16 cellular contexts compared by ENCODE assay signal in the genomic region with DNA sequence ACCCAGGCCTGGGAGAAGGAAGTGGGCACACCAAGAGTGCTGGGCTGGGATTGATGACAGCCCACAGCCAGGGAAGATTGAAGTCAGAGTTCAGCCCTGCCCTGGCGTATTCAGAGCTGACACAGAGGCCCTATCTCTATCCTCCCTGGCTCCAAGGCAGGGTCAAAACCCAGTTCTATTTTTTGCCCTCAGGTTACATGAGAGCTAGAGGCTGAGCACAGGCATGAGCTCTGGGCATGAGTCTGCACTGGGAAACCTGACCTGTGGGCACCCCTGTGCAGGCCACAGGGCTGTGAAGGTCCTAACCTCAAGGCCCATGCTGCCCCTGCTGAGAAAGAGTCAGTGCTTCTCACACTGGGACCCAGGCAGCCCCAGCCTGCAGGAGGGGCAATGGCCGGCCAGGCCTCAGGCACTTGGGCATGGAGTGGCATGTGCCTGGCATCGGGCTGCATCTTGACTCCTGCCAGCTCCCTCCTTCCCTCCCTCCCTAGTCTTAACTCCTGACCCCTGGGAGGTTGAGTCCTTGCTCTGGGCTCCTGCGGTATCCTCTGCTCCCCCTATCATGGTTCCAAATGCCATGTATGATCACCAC. TPM values are rescaled to one million over a fixed set of nuclear protein-coding genes. Genes with fewer than 3 reads are reported as not detected.
DNase-seq lines count a peak whose midpoint lies in the region; ATAC-seq and TF ChIP-seq lines count a peak whose summit lies in the region.
"Had no signal": no experiment of that assay in that cellular context is flagged by ENCODE, and none has a peak within 500 bp of the region (broad histone marks: within the 10 kb centered on the region; RNA-seq: fewer than 3 reads in every experiment).

No MANE protein-coding gene starts in this region.

- no peak for TF ChIP-seq POLR2A in testis (IDR thresholded peaks at IDR 0.05)

- H3K36me3 ChIP-seq in H7 (replicated peaks; ENCODE audit: control insufficient read depth, insufficient read depth, low read length) (no peaks in the 10 kb centered on the region), psoas muscle (ENCODE audit: insufficient read depth in 1 of 2, low read depth in 1 of 2) (no peaks in the 10 kb centered on the region), testis (ENCODE audit: low read depth, missing control alignments) (no peaks in the 10 kb centered on the region)
- no peaks in the 10 kb centered on the region for H3K36me3 ChIP-seq in CD8-positive, alpha-beta memory T cell (ENCODE audit: insufficient read depth, low read length)
- H3K36me3 ChIP-seq: Peyer's patch had no signal

- H3K9me3 ChIP-seq in psoas muscle (no peaks in the 10 kb centered on the region), testis (no peaks in the 10 kb centered on the region)
- no peaks in the 10 kb centered on the region for H3K9me3 ChIP-seq in CD8-positive, alpha-beta memory T cell (ENCODE audit: low read length)
- H3K9me3 ChIP-seq: Peyer's patch had no signal

- H3K27ac Mint-ChIP-seq in CD8-positive, alpha-beta memory T cell, result no peak overlapping the region
- H3K27ac Mint-ChIP-seq in stimulated activated naive CD8-positive, alpha-beta T cell treated with anti-CD3 and anti-CD28 coated beads, Interleukin-15, amount 100 ng/mL, for 72 hours, result no peak overlapping the region
- H3K27ac Mint-ChIP-seq in progenitor cell of endocrine pancreas, result no peak overlapping the region

- CTCF ChIA-PET in CD8-positive, alpha-beta memory T cell (lab: Charles Lee), result no interaction called here

- TF ChIP-seq CTCF in psoas muscle (IDR thresholded peaks at IDR 0.05) (no peak), progenitor cell of endocrine pancreas (IDR thresholded peaks at IDR 0.05; ENCODE audit: unreplicated experiment) (no peak), testis (IDR thresholded peaks at IDR 0.05) (no peak)

- H3K27me3 ChIP-seq in H7 (ENCODE audit: control insufficient read depth, insufficient read depth, low read length), result peaks cover 3% of the 10 kb centered on the region; the same call in 1 of the 2 replicates
- no peaks in the 10 kb centered on the region for H3K27me3 ChIP-seq in psoas muscle (ENCODE audit: insufficient read depth in 3 of 3, low read length in 2 of 3)
- H3K27me3 ChIP-seq in CD8-positive, alpha-beta memory T cell (ENCODE audit: insufficient read depth, low read length, poor library complexity, severe bottlenecking), result no peaks in the 10 kb centered on the region
- no peaks in the 10 kb centered on the region for H3K27me3 ChIP-seq in testis
- H3K27me3 ChIP-seq: Peyer's patch had no signal

- H3K27ac ChIP-seq in psoas muscle (peak overlapping the region; percentile 85), testis (no peak overlapping the region)
- no peak overlapping the region for H3K27ac ChIP-seq in CD8-positive, alpha-beta memory T cell (ENCODE audit: low read depth, low read length)
- H3K27ac ChIP-seq: Peyer's patch had no signal

- intact Hi-C loops in left ventricle myocardium superior (cut with micrococcal nuclease), result no loop called here
- intact Hi-C loops in psoas muscle (cut with DNase I), result no loop called here
- intact Hi-C loops in testis (cut with DNase I; ENCODE audit: low total_unique reads), result no loop called here

- no peaks in the 10 kb centered on the region for H3K9me3 Mint-ChIP-seq in CD8-positive, alpha-beta memory T cell
- H3K9me3 Mint-ChIP-seq in stimulated activated naive CD8-positive, alpha-beta T cell treated with anti-CD3 and anti-CD28 coated beads, Interleukin-15, amount 100 ng/mL, for 72 hours, result no peaks in the 10 kb centered on the region
- H3K9me3 Mint-ChIP-seq in progenitor cell of endocrine pancreas (ENCODE audit: low read depth), result no peaks in the 10 kb centered on the region

- H3K4me3 Mint-ChIP-seq in CD8-positive, alpha-beta memory T cell, result no peak overlapping the region
- H3K4me3 Mint-ChIP-seq in stimulated activated naive CD8-positive, alpha-beta T cell treated with anti-CD3 and anti-CD28 coated beads, Interleukin-15, amount 100 ng/mL, for 72 hours, result no peak overlapping the region
- no peak overlapping the region for H3K4me3 Mint-ChIP-seq in progenitor cell of endocrine pancreas (ENCODE audit: low read depth)

- no peaks in the 10 kb centered on the region for H3K27me3 Mint-ChIP-seq in CD8-positive, alpha-beta memory T cell
- H3K27me3 Mint-ChIP-seq in stimulated activated naive CD8-positive, alpha-beta T cell treated with anti-CD3 and anti-CD28 coated beads, Interleukin-15, amount 100 ng/mL, for 72 hours, result no peaks in the 10 kb centered on the region
- H3K27me3 Mint-ChIP-seq in progenitor cell of endocrine pancreas, result peaks cover 6% of the 10 kb centered on the region

- H3K4me3 ChIP-seq in H7 (ENCODE audit: insufficient read depth, low read depth, low read length) (no peak overlapping the region), psoas muscle (peak overlapping the region; percentile 41), testis (no peak overlapping the region)
- no peak overlapping the region for H3K4me3 ChIP-seq in CD8-positive, alpha-beta memory T cell (ENCODE audit: low read length)
- H3K4me3 ChIP-seq: Peyer's patch had no signal

- POLR2A ChIA-PET in CD8-positive, alpha-beta memory T cell (lab: Charles Lee), result no interaction called here

- WGBS in psoas muscle, 3 donors, result 32 to 39% (median 35%) methylated on average over 4 of the region's 4 CpGs
- WGBS in testis, 2 donors, result 95 to 97% methylated on average over 2 to 4 of the region's 4 CpGs

- DNase-seq in H7 (peak; percentile 32), NCI-H226 (peak; percentile 18), left ventricle myocardium superior (no peak), psoas muscle (peak in 1 of 2 donors; percentile 77), progenitor cell of endocrine pancreas (ENCODE audit: low spot score, unreplicated experiment) (no peak), testis (no peak)
- DNase-seq in CD8-positive, alpha-beta memory T cell, result no peak
- no peak for DNase-seq in stimulated activated naive CD8-positive, alpha-beta T cell treated with anti-CD3 and anti-CD28 coated beads, Interleukin-15, amount 100 ng/mL, for 72 hours
- DNase-seq: ACHN; C1 segment of cervical spinal cord; GOT3; NCI-H1092 treated with DMSO at 0.1 percent for 48 hours; NCI-H2081 treated with DMSO at 0.1 percent for 48 hours; NCI-H748 treated with DMSO at 0.1 percent for 48 hours; NK-92 treated with Interleukin-12 subunit alpha and Interleukin-12 subunit beta, amount 100 ng/mL, for 24 hours; Peyer's patch had no signal

- peaks cover 46% of the 10 kb centered on the region for H3K4me1 ChIP-seq in psoas muscle
- peaks cover 20% of the 10 kb centered on the region for H3K4me1 ChIP-seq in CD8-positive, alpha-beta memory T cell (ENCODE audit: insufficient read depth, low read length)
- H3K4me1 ChIP-seq in testis, result peaks cover 13% of the 10 kb centered on the region

- H3K36me3 Mint-ChIP-seq in CD8-positive, alpha-beta memory T cell, result peaks cover 0 to 5% (median 0%) of the 10 kb centered on the region in 3 donors
- H3K36me3 Mint-ChIP-seq in progenitor cell of endocrine pancreas (ENCODE audit: insufficient read depth), result peaks cover 3% of the 10 kb centered on the region

- ATAC-seq in left ventricle myocardium superior, result peak; percentile 66
- ATAC-seq in psoas muscle, result peak; percentile 79 to 84 (median 84)
- no peak for ATAC-seq in stimulated activated naive CD8-positive, alpha-beta T cell treated with anti-CD3 and anti-CD28 coated beads, Interleukin-15, amount 100 ng/mL, for 72 hours

- H3K4me1 Mint-ChIP-seq in CD8-positive, alpha-beta memory T cell, result peaks cover 8 to 24% (median 11%) of the 10 kb centered on the region in 3 donors
- H3K4me1 Mint-ChIP-seq in stimulated activated naive CD8-positive, alpha-beta T cell treated with anti-CD3 and anti-CD28 coated beads, Interleukin-15, amount 100 ng/mL, for 72 hours, result peaks cover 53% of the 10 kb centered on the region
- H3K4me1 Mint-ChIP-seq in progenitor cell of endocrine pancreas (ENCODE audit: low read depth), result peaks cover 4% of the 10 kb centered on the region

RNA-seq across cellular contexts. Expression of a gene that starts 5.4 kb away (rescaled TPM):
- 5.1 and 6.5 TPM in 2 replicates for total RNA-seq in H7 (2014; rRNA removed; shearing (Covaris generic))
- total RNA-seq in left ventricle myocardium superior (3.1 TPM), psoas muscle (10 to 100 TPM in 1 of 4 donors, 1 to 10 TPM in 3; 5.8 to 11.5 (median 7.2) TPM), progenitor cell of endocrine pancreas (2.1 and 2.6 TPM in 2 replicates), testis (10 to 100 TPM; 11.6 TPM)
- polyA plus RNA-seq in psoas muscle (10 to 100 TPM in 1 of 3 donors, 1 to 10 TPM in 2; 2.6 to 11.0 (median 6.8) TPM), testis (ENCODE audit: insufficient read depth, low read depth, low replicate concordance) (35.9 TPM)
- total RNA-seq in CD8-positive, alpha-beta memory T cell, result 1 to 10 TPM; 7.1 to 8.4 TPM
- polyA plus RNA-seq in CD8-positive, alpha-beta memory T cell, result 3.3 TPM

RNA-seq across cellular contexts. Expression of a gene that starts 26.7 kb away (rescaled TPM):
- total RNA-seq in H7 (2014; rRNA removed; shearing (Covaris generic)), result 1.8 and 2.6 TPM in 2 replicates
- 2.5 TPM for total RNA-seq in left ventricle myocardium superior
- 1 to 10 TPM in 3 of 4 donors, under 1 TPM in 1; 0.69 to 1.6 (median 1.3) TPM for total RNA-seq in psoas muscle
- polyA plus RNA-seq in psoas muscle, result 1 to 10 TPM in 2 of 3 donors, under 1 TPM in 1; 0.65 to 3.8 (median 1.5) TPM
- 10 to 100 TPM; 11.4 to 12.5 TPM for total RNA-seq in CD8-positive, alpha-beta memory T cell
- 12.3 TPM for polyA plus RNA-seq in CD8-positive, alpha-beta memory T cell
- total RNA-seq in progenitor cell of endocrine pancreas, result 11.2 and 11.6 TPM in 2 replicates
- total RNA-seq in testis, result 10 to 100 TPM; 29.2 to 42.4 TPM
- polyA plus RNA-seq in testis (ENCODE audit: insufficient read depth, low read depth, low replicate concordance), result 53.9 TPM

RNA-seq across cellular contexts. Expression of a gene that starts 34.0 kb away (rescaled TPM):
- total RNA-seq in H7 (2014; rRNA removed; shearing (Covaris generic)), result 35.6 and 40.3 TPM in 2 replicates
- total RNA-seq in left ventricle myocardium superior (14.6 TPM), psoas muscle (10 to 100 TPM in 1 of 4 donors, 1 to 10 TPM in 3; 5.5 to 11.7 (median 9.0) TPM), progenitor cell of endocrine pancreas (22.3 and 22.9 TPM in 2 replicates), testis (10 to 100 TPM; 40.6 to 40.7 TPM)
- polyA plus RNA-seq in psoas muscle (1 to 10 TPM; 5.9 to 9.9 (median 7.0) TPM), testis (ENCODE audit: insufficient read depth, low read depth, low replicate concordance) (30.5 TPM)
- total RNA-seq in CD8-positive, alpha-beta memory T cell, result under 1 TPM; 0.11 to 0.28 TPM
- polyA plus RNA-seq in CD8-positive, alpha-beta memory T cell, result 0.63 TPM

RNA-seq across cellular contexts. Expression of a gene that starts 49.2 kb away (rescaled TPM):
- total RNA-seq in H7 (2014; rRNA removed; shearing (Covaris generic)), result 86.2 and 111 TPM in 2 replicates
- total RNA-seq in left ventricle myocardium superior (21.6 TPM), psoas muscle (10 to 100 TPM; 32.8 to 74.8 (median 63.7) TPM), progenitor cell of endocrine pancreas (71.6 and 74.4 TPM in 2 replicates), testis (10 to 100 TPM; 96.5 to 99.4 TPM)
- polyA plus RNA-seq in psoas muscle (100 to 1,000 TPM in 1 of 3 donors, 10 to 100 TPM in 2; 55.9 to 100 (median 69.4) TPM), testis (ENCODE audit: insufficient read depth, low read depth, low replicate concordance) (80.3 TPM)
- total RNA-seq in CD8-positive, alpha-beta memory T cell, result 100 to 1,000 TPM; 186 to 187 TPM
- 46.5 TPM for polyA plus RNA-seq in CD8-positive, alpha-beta memory T cell

RNA-seq across cellular contexts. Expression of a gene that starts 53.7 kb away (rescaled TPM):
- 3.4 and 4.7 TPM in 2 replicates for total RNA-seq in H7 (2014; rRNA removed; shearing (Covaris generic))
- total RNA-seq in left ventricle myocardium superior (16.0 TPM), psoas muscle (1 to 10 TPM; 2.5 to 8.2 (median 3.3) TPM), progenitor cell of endocrine pancreas (8.3 and 9.5 TPM in 2 replicates), testis (10 to 100 TPM; 39.5 to 45.4 TPM)
- polyA plus RNA-seq in psoas muscle (1 to 10 TPM in 2 of 3 donors, under 1 TPM in 1; 0.27 to 1.7 (median 1.4) TPM), testis (ENCODE audit: insufficient read depth, low read depth, low replicate concordance) (68.0 TPM)
- under 1 TPM; 0.66 to 0.74 TPM for total RNA-seq in CD8-positive, alpha-beta memory T cell
- 0.74 TPM for polyA plus RNA-seq in CD8-positive, alpha-beta memory T cell

Comparison
In these comparisons a context has a peak if more than half of its experiments do, and no peak if none do; other contexts are left out.
1. DNase-seq: peak in H7 (single experiment) and NCI-H226 (single experiment); none in left ventricle myocardium superior (single experiment), CD8-positive, alpha-beta memory T cell (0 of 5), stimulated activated naive CD8-positive, alpha-beta T cell treated with anti-CD3 and anti-CD28 coated beads, Interleukin-15, amount 100 ng/mL, for 72 hours (0 of 2), progenitor cell of endocrine pancreas (single experiment) and testis (single experiment).
2. RNA of a gene that starts 34.0 kb away (total RNA-seq): 40.6 to 40.7 TPM in testis, 35.6 to 40.3 TPM in H7, 22.3 to 22.9 TPM in progenitor cell of endocrine pancreas, 14.6 TPM in left ventricle myocardium superior (single experiment) and 5.5 to 11.7 TPM in psoas muscle; 0.11 to 0.28 TPM in CD8-positive, alpha-beta memory T cell; every median in the first group is over 4 times any median in the second.